11 cellular contexts compared by ENCODE assay signal in genomic region chr2:79982445-79982844, GRCh38.
DNase-seq lines count a peak whose midpoint lies in the region; ATAC-seq and TF ChIP-seq lines count a peak whose summit lies in the region.
"Had no signal": no experiment of that assay in that cellular context is flagged by ENCODE, and none has a peak within 500 bp of the region (broad histone marks: within the 10 kb centered on the region; RNA-seq: fewer than 3 reads in every experiment).

No MANE protein-coding gene starts in this region.

- RAD21 ChIA-PET in HCT116 (lab: Charles Lee; ENCODE audit: low non-redundant PET in 1 of 2, low total read pairs in 2 of 2, uncharacterized antibody in 2 of 2, unreplicated experiment in 2 of 2) = no interaction called here

- TF ChIP-seq POLR2A in HCT116 (IDR thresholded peaks at IDR 0.05; ENCODE audit: borderline replicate concordance, extremely low read depth, insufficient read depth, insufficient read length) (no peak), upper lobe of left lung (IDR thresholded peaks at IDR 0.05) (no peak)

- ATAC-seq in HCT116 (no peak), GM18858 (IDR thresholded peaks at IDR 0.05; ENCODE audit: unreplicated experiment) (no peak), upper lobe of left lung (ENCODE audit: low FRiP score in 2 of 2) (no peak)

- no TSS peak for BruUV-seq in Caco-2 (replicated peaks; lab: Mats Ljungman, UMichigan)
- no TSS peak for BruUV-seq in HCT116 (replicated peaks; lab: Mats Ljungman, UMichigan)

- H3K79me2 ChIP-seq in HCT116 (ENCODE audit: insufficient read depth, low read length) = no peaks in the 10 kb centered on the region

- no peaks in the 10 kb centered on the region for H3K27me3 Mint-ChIP-seq in Caco-2 (ENCODE audit: insufficient read depth, unreplicated experiment)
- H3K27me3 Mint-ChIP-seq: central memory CD8-positive, alpha-beta T cell had no signal

- no peaks in the 10 kb centered on the region for H3K9me2 ChIP-seq in HCT116 (ENCODE audit: insufficient read depth)

- WGBS in upper lobe of left lung, 2 donors = 59 to 63% methylated on average over 4 of the region's 4 CpGs

- H3K9me3 Mint-ChIP-seq in Caco-2 (ENCODE audit: unreplicated experiment) = no peaks in the 10 kb centered on the region

- H3K4me2 ChIP-seq in HCT116 (ENCODE audit: low read length) = no peak overlapping the region

- intact Hi-C loops in Caco-2 (cut with micrococcal nuclease; ENCODE audit: unreplicated experiment) (loop anchor here (1.0 kb wide), 1 partner anchor 47 kb away; no protein-coding TSS in a partner anchor), HCT116 (cut with micrococcal nuclease) (no loop called here)

- no peak for TF ChIP-seq RAD21 in HCT116 (IDR thresholded peaks at IDR 0.05; ENCODE audit: low read depth)

- no peaks in the 10 kb centered on the region for H3K4me1 ChIP-seq in Caco-2
- no peaks in the 10 kb centered on the region for H3K4me1 ChIP-seq in HCT116 (ENCODE audit: control insufficient read depth in 1 of 2, insufficient read depth in 2 of 2, low read length in 2 of 2)
- no peaks in the 10 kb centered on the region for H3K4me1 ChIP-seq in SJCRH30
- H3K4me1 ChIP-seq in upper lobe of left lung = no peaks in the 10 kb centered on the region
- H3K4me1 ChIP-seq: tibial nerve had no signal

- H3K27me3 ChIP-seq in Caco-2 (replicated peaks; ENCODE audit: control insufficient read depth, insufficient read depth, low read length) (no peaks in the 10 kb centered on the region), HCT116 (ENCODE audit: insufficient read depth, low read length) (no peaks in the 10 kb centered on the region), SJCRH30 (peaks cover 12% of the 10 kb centered on the region), kidney epithelial cell (ENCODE audit: control insufficient read depth, insufficient read depth, low read length) (no peaks in the 10 kb centered on the region), upper lobe of left lung (no peaks in the 10 kb centered on the region)
- H3K27me3 ChIP-seq: tibial nerve had no signal

- TF ChIP-seq CTCF in Caco-2 (IDR thresholded peaks at IDR 0.05; ENCODE audit: insufficient read depth in 1 of 2, low read depth in 1 of 2, low read length in 1 of 2, severe bottlenecking in 1 of 2, unreplicated experiment in 1 of 2) (peak; percentile 47 to 61), HCT116 (IDR thresholded peaks at IDR 0.05 in 2 of 3, conservative IDR thresholded peaks at IDR 0.05 in 1 of 3; ENCODE audit: borderline replicate concordance in 1 of 3, insufficient read depth in 1 of 3, low read depth in 2 of 3, low read length in 2 of 3) (peak in 2 of 3 experiments; percentile 25 to 34; a peak in 3 of 6 replicates), kidney epithelial cell (IDR thresholded peaks at IDR 0.05; ENCODE audit: insufficient read depth, low read length, poor library complexity, severe bottlenecking) (peak; percentile 48), upper lobe of left lung (IDR thresholded peaks at IDR 0.05) (peak in 1 of 6 experiments; percentile 14)

- H3K4me3 Mint-ChIP-seq in Caco-2 (ENCODE audit: unreplicated experiment) = no peak overlapping the region
- H3K4me3 Mint-ChIP-seq: central memory CD8-positive, alpha-beta T cell had no signal

- no peak overlapping the region for H3K4me3 ChIP-seq in Caco-2 (ENCODE audit: low read depth, low read length)
- no peak overlapping the region for H3K4me3 ChIP-seq in HCT116 (replicated peaks in 1 of 2; ENCODE audit: low read depth in 1 of 2, low read length in 2 of 2)
- no peak overlapping the region for H3K4me3 ChIP-seq in SJCRH30
- no peak overlapping the region for H3K4me3 ChIP-seq in kidney epithelial cell (ENCODE audit: low read depth, low read length)
- no peak overlapping the region for H3K4me3 ChIP-seq in upper lobe of left lung
- H3K4me3 ChIP-seq: tibial nerve had no signal

- H3K9ac ChIP-seq in HCT116 (ENCODE audit: low read length) = no peak overlapping the region

- CTCF ChIA-PET in Caco-2 (lab: Charles Lee) (no interaction called here), HCT116 (lab: Charles Lee) (no interaction called here)

- no peak overlapping the region for H2AFZ ChIP-seq in HCT116 (ENCODE audit: low read depth, low read length, poor library complexity, severe bottlenecking)

- no peaks in the 10 kb centered on the region for H3K4me1 Mint-ChIP-seq in Caco-2 (ENCODE audit: low read depth, unreplicated experiment)
- H3K4me1 Mint-ChIP-seq: central memory CD8-positive, alpha-beta T cell had no signal

- TF ChIP-seq EP300 in upper lobe of left lung (IDR thresholded peaks at IDR 0.05) = no peak

- H4K20me1 ChIP-seq in HCT116 (ENCODE audit: insufficient read depth) = no peaks in the 10 kb centered on the region

- H3K36me3 ChIP-seq in Caco-2 (ENCODE audit: control insufficient read depth, insufficient read depth, low read length) = no peaks in the 10 kb centered on the region
- no peaks in the 10 kb centered on the region for H3K36me3 ChIP-seq in HCT116 (ENCODE audit: control insufficient read depth in 1 of 2, insufficient read depth in 2 of 2, low read length in 2 of 2)
- no peaks in the 10 kb centered on the region for H3K36me3 ChIP-seq in SJCRH30
- H3K36me3 ChIP-seq in kidney epithelial cell (ENCODE audit: control insufficient read depth, insufficient read depth, low read length) = no peaks in the 10 kb centered on the region
- no peaks in the 10 kb centered on the region for H3K36me3 ChIP-seq in upper lobe of left lung
- H3K36me3 ChIP-seq: tibial nerve had no signal

- H3K9me3 ChIP-seq in Caco-2 (no peaks in the 10 kb centered on the region), HCT116 (ENCODE audit: control insufficient read depth in 1 of 2, insufficient read depth in 1 of 2, low read depth in 1 of 2, low read length in 2 of 2) (peaks cover 0 to 11% of the 10 kb centered on the region in 2 experiments; a peak in 2 of 4 replicates), SJCRH30 (replicated peaks) (no peaks in the 10 kb centered on the region; the same call in 1 of the 2 replicates), upper lobe of left lung (no peaks in the 10 kb centered on the region)
- H3K9me3 ChIP-seq: tibial nerve had no signal

- no peaks in the 10 kb centered on the region for H3K36me3 Mint-ChIP-seq in Caco-2 (ENCODE audit: insufficient read depth, unreplicated experiment)

- H3K27ac Mint-ChIP-seq in Caco-2 (ENCODE audit: unreplicated experiment) = no peak overlapping the region

- no peak overlapping the region for H3K27ac ChIP-seq in HCT116 (ENCODE audit: low read depth, low read length)
- no peak overlapping the region for H3K27ac ChIP-seq in SJCRH30
- H3K27ac ChIP-seq in upper lobe of left lung = no peak overlapping the region
- H3K27ac ChIP-seq: tibial nerve had no signal

- POLR2A ChIA-PET in Caco-2 (lab: Charles Lee) = no interaction called here
- POLR2A ChIA-PET in HCT116 (lab: Charles Lee) = no interaction called here

- DNase-seq in Caco-2 (peak; percentile 45 to 60), HCT116 (ENCODE audit: low read depth, low spot score) (no peak), SJCRH30 (peak; percentile 10 to 42), kidney epithelial cell (ENCODE audit: low read depth) (no peak), NCI-H524 (lab: John Stamatoyannopoulos, UW) (no peak), upper lobe of left lung (no peak), NCI-H1105 treated with DMSO at 0.1 percent for 48 hours (lab: John Stamatoyannopoulos, UW) (no peak)
- DNase-seq: stimulated activated CD4-positive, alpha-beta T cell treated with anti-CD3 and anti-CD28 coated beads, Interleukin-12 subunit alpha, Interleukin-12 subunit beta, amount 100 ng/mL, for 4 hours had no signal

TF ChIP-seq in HCT116, 20 proteins besides CTCF, POLR2A, EP300 and RAD21 (continues in another document):
- TF ChIP-seq EGR1 (IDR thresholded peaks at IDR 0.05; ENCODE audit: low read depth) = no peak
- no peak for TF ChIP-seq SRF (IDR thresholded peaks at IDR 0.05; ENCODE audit: low read depth)
- TF ChIP-seq CEBPB (IDR thresholded peaks at IDR 0.05; ENCODE audit: low read depth) = no peak
- TF ChIP-seq MAX (IDR thresholded peaks at IDR 0.05) = no peak
- TF ChIP-seq POLR2AphosphoS5 (IDR thresholded peaks at IDR 0.05; ENCODE audit: low read depth, low read length) = no peak
- no peak for TF ChIP-seq TCF7L2 (IDR thresholded peaks at IDR 0.05; ENCODE audit: borderline replicate concordance, extremely low read depth, insufficient read depth, insufficient read length)
- no peak for TF ChIP-seq ZFX (IDR thresholded peaks at IDR 0.05)
- no peak for TF ChIP-seq EZH2phosphoT487 (IDR thresholded peaks at IDR 0.05; ENCODE audit: borderline replicate concordance)
- TF ChIP-seq CBX3 (IDR thresholded peaks at IDR 0.05; ENCODE audit: low read depth) = no peak
- TF ChIP-seq, protein P1, sequence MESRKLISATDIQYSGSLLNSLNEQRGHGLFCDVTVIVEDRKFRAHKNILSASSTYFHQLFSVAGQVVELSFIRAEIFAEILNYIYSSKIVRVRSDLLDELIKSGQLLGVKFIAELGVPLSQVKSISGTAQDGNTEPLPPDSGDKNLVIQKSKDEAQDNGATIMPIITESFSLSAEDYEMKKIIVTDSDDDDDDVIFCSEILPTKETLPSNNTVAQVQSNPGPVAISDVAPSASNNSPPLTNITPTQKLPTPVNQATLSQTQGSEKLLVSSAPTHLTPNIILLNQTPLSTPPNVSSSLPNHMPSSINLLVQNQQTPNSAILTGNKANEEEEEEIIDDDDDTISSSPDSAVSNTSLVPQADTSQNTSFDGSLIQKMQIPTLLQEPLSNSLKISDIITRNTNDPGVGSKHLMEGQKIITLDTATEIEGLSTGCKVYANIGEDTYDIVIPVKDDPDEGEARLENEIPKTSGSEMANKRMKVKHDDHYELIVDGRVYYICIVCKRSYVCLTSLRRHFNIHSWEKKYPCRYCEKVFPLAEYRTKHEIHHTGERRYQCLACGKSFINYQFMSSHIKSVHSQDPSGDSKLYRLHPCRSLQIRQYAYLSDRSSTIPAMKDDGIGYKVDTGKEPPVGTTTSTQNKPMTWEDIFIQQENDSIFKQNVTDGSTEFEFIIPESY (IDR thresholded peaks at IDR 0.05; ENCODE audit: extremely low read depth, insufficient replicate concordance, low read length) = no peak

Comparison
In these comparisons a context has a peak if more than half of its experiments do, and no peak if none do; other contexts are left out.
1. DNase-seq: peak in Caco-2 (2 of 2) and SJCRH30 (2 of 2); none in HCT116 (single experiment), kidney epithelial cell (single experiment), NCI-H524 (0 of 2), upper lobe of left lung (0 of 2) and NCI-H1105 treated with DMSO at 0.1 percent for 48 hours (single experiment).